Comparison of ENCODE assay signal across 8 cellular contexts in the genomic region with DNA sequence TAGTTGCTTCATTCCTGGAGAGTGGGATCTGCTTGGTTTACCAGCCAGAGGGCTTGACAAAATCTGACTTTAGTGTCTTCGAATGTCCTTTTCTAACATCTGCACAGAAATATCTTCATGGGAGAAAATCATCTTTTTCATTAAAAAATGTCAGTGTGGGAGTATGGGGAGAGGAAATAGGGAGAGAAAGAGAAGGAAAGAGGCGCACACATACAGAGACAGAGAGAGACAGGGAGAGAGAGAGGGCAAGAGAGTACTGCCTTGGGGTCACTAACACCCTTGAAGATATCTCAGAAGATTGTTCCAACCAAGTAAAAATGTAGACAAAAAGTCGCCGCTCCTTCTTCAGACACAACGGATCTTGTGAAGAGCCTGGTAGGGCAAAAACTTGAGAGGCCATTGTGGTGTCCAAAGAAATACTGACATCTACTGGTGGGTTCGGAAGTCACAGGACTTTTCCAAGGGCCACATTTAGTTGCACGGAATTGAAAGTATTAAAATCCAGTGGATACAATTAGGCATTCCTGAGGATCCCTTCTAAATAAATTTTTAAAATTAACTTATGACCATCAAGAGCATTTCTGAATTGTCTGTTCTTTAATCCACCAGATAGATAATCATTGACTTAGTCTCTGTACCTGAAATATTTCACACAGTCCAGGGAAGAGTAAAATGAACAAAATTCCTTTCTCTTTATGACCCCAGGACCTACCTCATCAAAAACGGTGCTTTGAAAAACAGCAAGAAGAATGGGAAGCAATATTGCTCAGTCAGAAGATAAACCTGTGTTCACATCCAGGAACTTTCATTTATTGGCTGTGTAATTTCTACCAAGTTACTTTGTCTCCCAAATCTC. TPM values are rescaled to one million over a fixed set of nuclear protein-coding genes. Genes with fewer than 3 reads are reported as not detected.
DNase-seq lines count a peak whose midpoint lies in the region; ATAC-seq and TF ChIP-seq lines count a peak whose summit lies in the region.

No MANE protein-coding gene starts in this region.

- peaks cover 0 to 8% (median 2%) of the 10 kb centered on the region in 3 donors for H3K36me3 Mint-ChIP-seq in naive thymus-derived CD8-positive, alpha-beta T cell

- peak; percentile 79 for ATAC-seq in HG03175 (IDR thresholded peaks at IDR 0.05; ENCODE audit: unreplicated experiment)
- ATAC-seq in naive thymus-derived CD8-positive, alpha-beta T cell: peak; percentile 72 to 93

- no peaks in the 10 kb centered on the region for H3K27me3 Mint-ChIP-seq in naive thymus-derived CD8-positive, alpha-beta T cell

- TF ChIP-seq EP300 in esophagus muscularis mucosa (IDR thresholded peaks at IDR 0.05): no peak

- peaks cover 2 to 7% (median 5%) of the 10 kb centered on the region in 4 donors for H3K4me1 Mint-ChIP-seq in naive thymus-derived CD8-positive, alpha-beta T cell

- peaks cover 0 to 3% (median 0%) of the 10 kb centered on the region in 4 donors for H3K4me1 ChIP-seq in esophagus muscularis mucosa
- peaks cover 4% of the 10 kb centered on the region for H3K4me1 ChIP-seq in testis

- TF ChIP-seq CTCF in AG09319 (IDR thresholded peaks at IDR 0.05; ENCODE audit: low read depth, low read length) (peak; percentile 80), GM13976 (IDR thresholded peaks at IDR 0.05; ENCODE audit: borderline replicate concordance, control extremely low read depth, extremely low read depth, insufficient read depth, missing control alignments) (peak; percentile 61), esophagus muscularis mucosa (IDR thresholded peaks at IDR 0.05) (peak; percentile 82 to 87 (median 86)), testis (IDR thresholded peaks at IDR 0.05) (peak; percentile 61 to 83 (median 76))

- H3K27me3 ChIP-seq in esophagus muscularis mucosa (no peaks in the 10 kb centered on the region), testis (no peaks in the 10 kb centered on the region)

- H3K4me3 ChIP-seq in esophagus muscularis mucosa (peak overlapping the region in 3 of 4 donors; percentile 12 to 37 (median 19)), testis (peak overlapping the region in 1 of 2 donors; percentile 14)

- POLR2A ChIA-PET in naive thymus-derived CD8-positive, alpha-beta T cell (lab: Charles Lee): no interaction called here

- intact Hi-C loops in esophagus muscularis mucosa (cut with DNase I): loop anchor here (1.0 to 2.0 kb wide), 2 partner anchors 415 to 429 kb away; no protein-coding TSS in a partner anchor
- intact Hi-C loops in testis (cut with DNase I; ENCODE audit: low total_unique reads): loop anchor here (5.0 to 10.0 kb wide), 2 partner anchors 363 to 415 kb away; no protein-coding TSS in a partner anchor

- peak; percentile 62 for DNase-seq in AG09319 (ENCODE audit: extremely low read depth, low read depth)
- peak; percentile 35 for DNase-seq in GM13976 (ENCODE audit: low spot score)
- peak; percentile 53 to 76 for DNase-seq in NOMO-1 (lab: John Stamatoyannopoulos, UW; ENCODE audit: unreplicated experiment in 2 of 2)
- peak; percentile 51 for DNase-seq in activated T-cell treated with anti-CD3 and anti-CD28 coated beads for 24 hours (ENCODE audit: low read depth)
- no peak for DNase-seq in esophagus muscularis mucosa (ENCODE audit: extremely low spot score)
- peak in 9 of 10 donors; percentile 15 to 71 (median 58) for DNase-seq in naive thymus-derived CD8-positive, alpha-beta T cell
- peak; percentile 74 for DNase-seq in testis

- peak overlapping the region in 3 of 10 donors; percentile 11 to 68 (median 18) for H3K27ac Mint-ChIP-seq in naive thymus-derived CD8-positive, alpha-beta T cell

- peaks cover 0 to 21% (median 8%) of the 10 kb centered on the region in 9 donors for H3K9me3 Mint-ChIP-seq in naive thymus-derived CD8-positive, alpha-beta T cell

- H3K36me3 ChIP-seq in esophagus muscularis mucosa (no peaks in the 10 kb centered on the region), testis (ENCODE audit: low read depth, missing control alignments) (no peaks in the 10 kb centered on the region)

- H3K27ac ChIP-seq in esophagus muscularis mucosa (replicated peaks in 1 of 4): no peak overlapping the region
- peak overlapping the region; percentile 21 to 36 for H3K27ac ChIP-seq in testis

- peak overlapping the region in 4 of 10 donors; percentile 0 to 6 (median 4) for H3K4me3 Mint-ChIP-seq in naive thymus-derived CD8-positive, alpha-beta T cell

- WGBS in esophagus muscularis mucosa: 11% methylated on average over 8 of the region's 8 CpGs
- WGBS in testis, 2 donors: 15 to 16% methylated on average over 8 of the region's 8 CpGs

- H3K9me3 ChIP-seq in esophagus muscularis mucosa: peaks cover 0 to 22% (median 11%) of the 10 kb centered on the region in 4 donors
- no peaks in the 10 kb centered on the region for H3K9me3 ChIP-seq in testis

- in situ Hi-C loops in GM13976 (cut with MboI; ENCODE audit: low sequenced_read_pairs, unreplicated experiment): loop anchor here (5.0 kb wide), 1 partner anchor 415 kb away; no protein-coding TSS in a partner anchor

- TF ChIP-seq POLR2A in esophagus muscularis mucosa (IDR thresholded peaks at IDR 0.05; ENCODE audit: low read depth): no peak
- TF ChIP-seq POLR2A in testis (IDR thresholded peaks at IDR 0.05): no peak

RNA-seq across cellular contexts. Expression of a gene that starts 29.7 kb away (rescaled TPM):
- total RNA-seq in esophagus muscularis mucosa (1,000 to 10,000 TPM; 1,242 to 2,218 (median 1,951) TPM), testis (1,000 to 10,000 TPM in 1 of 2 donors, 100 to 1,000 TPM in 1; 758 to 1,483 TPM)
- total RNA-seq in naive thymus-derived CD8-positive, alpha-beta T cell: 100 to 1,000 TPM; 593 to 621 TPM
- polyA plus RNA-seq in naive thymus-derived CD8-positive, alpha-beta T cell: 100 to 1,000 TPM; 295 to 479 (median 434) TPM
- 938 TPM for polyA plus RNA-seq in testis (ENCODE audit: insufficient read depth, low read depth, low replicate concordance)

RNA-seq across cellular contexts. Expression of a gene that starts 56.2 kb away (rescaled TPM):
- total RNA-seq in esophagus muscularis mucosa (1 to 10 TPM; 4.8 to 5.8 (median 5.5) TPM), testis (10 to 100 TPM in 1 of 2 donors, 1 to 10 TPM in 1; 9.7 to 12.1 TPM)
- total RNA-seq in naive thymus-derived CD8-positive, alpha-beta T cell: 10 to 100 TPM; 17.9 to 22.6 TPM
- 10 to 100 TPM in 2 of 3 donors, 1 to 10 TPM in 1; 6.9 to 10.7 (median 10.6) TPM for polyA plus RNA-seq in naive thymus-derived CD8-positive, alpha-beta T cell
- 6.9 TPM for polyA plus RNA-seq in testis (ENCODE audit: insufficient read depth, low read depth, low replicate concordance)

Comparison
In these comparisons a context has a peak if more than half of its experiments do, and no peak if none do; other contexts are left out.
1. H3K27ac ChIP-seq: peak in testis (2 of 2); none in esophagus muscularis mucosa (0 of 4).
2. Peak in every context shown above with its lines, with median percentiles within 50 percentile points of each other: CTCF ChIP-seq.